ENCODE assay signal across 23 cellular contexts in genomic region chr14:51024377-51024776, GRCh38.
DNase-seq lines count a peak whose midpoint lies in the region; ATAC-seq and TF ChIP-seq lines count a peak whose summit lies in the region.
"Had no signal": no experiment of that assay in that cellular context is flagged by ENCODE, and none has a peak within 500 bp of the region (broad histone marks: within the 10 kb centered on the region; RNA-seq: fewer than 3 reads in every experiment).

No MANE protein-coding gene starts in this region.

- no peaks in the 10 kb centered on the region for H4K20me1 ChIP-seq in neural progenitor cell (ENCODE audit: low read depth)

- DNase-seq in fibroblast of villous mesenchyme (ENCODE audit: low read depth) (peak; percentile 46), neural progenitor cell (ENCODE audit: low spot score) (no peak)
- no peak for DNase-seq in stimulated activated CD4-positive, alpha-beta T cell treated with anti-CD3 and anti-CD28 coated beads, Interleukin-2, amount 100 ng/mL, for 24 hours
- DNase-seq in activated CD4-positive, CD25-positive, alpha-beta regulatory T cell treated with anti-CD3 and anti-CD28 coated beads, Interleukin-2, amount 50 U/mL, for 72 hours, result no peak
- DNase-seq in activated T-cell treated with anti-CD3 and anti-CD28 coated beads, Interleukin-2, amount 50 U/mL, for 24 hours, result no peak
- DNase-seq: activated CD4-positive, alpha-beta T cell treated with anti-CD3 and anti-CD28 coated beads for 1 hour; activated naive CD4-positive, alpha-beta T cell treated with anti-CD3 and anti-CD28 coated beads for 36 hours; activated T-cell treated with anti-CD3 and anti-CD28 coated beads, Interleukin-2, amount 50 U/mL, for 4 hours; CD8-positive, alpha-beta T cell; central memory CD4-positive, alpha-beta T cell; DMS153; effector memory CD8-positive, alpha-beta T cell; NCI-H1092; NCI-H1930; NCI-H226; OCI-M1; Right ventricle myocardium superior; testis had no signal

- H3K4me3 Mint-ChIP-seq in neural progenitor cell, result no peak overlapping the region
- no peak overlapping the region for H3K4me3 Mint-ChIP-seq in activated T-cell treated with anti-CD3 and anti-CD28 coated beads, Interleukin-2, amount 50 U/mL, for 24 hours
- H3K4me3 Mint-ChIP-seq: activated naive CD4-positive, alpha-beta T cell treated with anti-CD3 and anti-CD28 coated beads for 36 hours; activated T-cell treated with anti-CD3 and anti-CD28 coated beads, Interleukin-2, amount 50 U/mL, for 4 hours; CD8-positive, alpha-beta T cell; effector memory CD8-positive, alpha-beta T cell; memory B cell; natural killer cell treated with Interleukin-12 subunit alpha and Interleukin-12 subunit beta and Interleukin-15 and Interleukin-18, amount 100 ng/mL, for 72 hours; stimulated activated memory B cell treated with anti-CD40 and anti-IgM and Interleukin-4, amounts not matched to agents 10 μg/mL and 1 μg/mL and 100 μg/mL, for 72 hours had no signal

- peaks cover 2% of the 10 kb centered on the region for H3K9me3 Mint-ChIP-seq in neural progenitor cell
- H3K9me3 Mint-ChIP-seq in activated T-cell treated with anti-CD3 and anti-CD28 coated beads, Interleukin-2, amount 50 U/mL, for 24 hours, result no peaks in the 10 kb centered on the region
- H3K9me3 Mint-ChIP-seq: activated naive CD4-positive, alpha-beta T cell treated with anti-CD3 and anti-CD28 coated beads for 36 hours; activated T-cell treated with anti-CD3 and anti-CD28 coated beads, Interleukin-2, amount 50 U/mL, for 4 hours; CD8-positive, alpha-beta T cell; effector memory CD8-positive, alpha-beta T cell; memory B cell; natural killer cell treated with Interleukin-12 subunit alpha and Interleukin-12 subunit beta and Interleukin-15 and Interleukin-18, amount 100 ng/mL, for 72 hours; stimulated activated memory B cell treated with anti-CD40 and anti-IgM and Interleukin-4, amounts not matched to agents 10 μg/mL and 1 μg/mL and 100 μg/mL, for 72 hours had no signal

- no peak overlapping the region for H2AFZ ChIP-seq in neural progenitor cell (replicated peaks)

- H3K4me2 ChIP-seq in neural progenitor cell, result no peak overlapping the region

- no peak overlapping the region for H3K27ac ChIP-seq in neural progenitor cell
- H3K27ac ChIP-seq: testis had no signal

- H3K9me3 ChIP-seq in neural progenitor cell (ENCODE audit: low read depth), result no peaks in the 10 kb centered on the region
- H3K9me3 ChIP-seq: testis had no signal

- no peaks in the 10 kb centered on the region for H3F3A ChIP-seq in neural progenitor cell (ENCODE audit: low read depth)

- no peaks in the 10 kb centered on the region for H3K4me1 ChIP-seq in neural progenitor cell
- H3K4me1 ChIP-seq: testis had no signal

- no peaks in the 10 kb centered on the region for H3K79me2 ChIP-seq in neural progenitor cell (ENCODE audit: low read depth)

- H3K36me3 ChIP-seq in neural progenitor cell, result no peaks in the 10 kb centered on the region

- peaks cover 9% of the 10 kb centered on the region for H3K36me3 Mint-ChIP-seq in neural progenitor cell
- H3K36me3 Mint-ChIP-seq in activated T-cell treated with anti-CD3 and anti-CD28 coated beads, Interleukin-2, amount 50 U/mL, for 24 hours (ENCODE audit: low read depth), result no peaks in the 10 kb centered on the region
- H3K36me3 Mint-ChIP-seq: CD8-positive, alpha-beta T cell; memory B cell; natural killer cell treated with Interleukin-12 subunit alpha and Interleukin-12 subunit beta and Interleukin-15 and Interleukin-18, amount 100 ng/mL, for 72 hours had no signal

- peak overlapping the region; percentile 7 for H3K27ac Mint-ChIP-seq in neural progenitor cell
- no peak overlapping the region for H3K27ac Mint-ChIP-seq in activated T-cell treated with anti-CD3 and anti-CD28 coated beads, Interleukin-2, amount 50 U/mL, for 24 hours
- H3K27ac Mint-ChIP-seq: activated naive CD4-positive, alpha-beta T cell treated with anti-CD3 and anti-CD28 coated beads for 36 hours; CD8-positive, alpha-beta T cell; effector memory CD8-positive, alpha-beta T cell; memory B cell; natural killer cell treated with Interleukin-12 subunit alpha and Interleukin-12 subunit beta and Interleukin-15 and Interleukin-18, amount 100 ng/mL, for 72 hours; stimulated activated memory B cell treated with anti-CD40 and anti-IgM and Interleukin-4, amounts not matched to agents 10 μg/mL and 1 μg/mL and 100 μg/mL, for 72 hours had no signal

- H3K4me3 ChIP-seq in fibroblast of villous mesenchyme (ENCODE audit: low read depth, low read length) (no peak overlapping the region), neural progenitor cell (no peak overlapping the region)
- H3K4me3 ChIP-seq: testis had no signal

- no peak overlapping the region for H3K9ac ChIP-seq in neural progenitor cell

- no peaks in the 10 kb centered on the region for H3K27me3 ChIP-seq in neural progenitor cell
- H3K27me3 ChIP-seq: testis had no signal

- H3K4me1 Mint-ChIP-seq in neural progenitor cell, result peaks cover 13% of the 10 kb centered on the region
- H3K4me1 Mint-ChIP-seq in activated T-cell treated with anti-CD3 and anti-CD28 coated beads, Interleukin-2, amount 50 U/mL, for 24 hours (ENCODE audit: low read depth), result no peaks in the 10 kb centered on the region
- H3K4me1 Mint-ChIP-seq: memory B cell; stimulated activated memory B cell treated with anti-CD40 and anti-IgM and Interleukin-4, amounts not matched to agents 10 μg/mL and 1 μg/mL and 100 μg/mL, for 72 hours had no signal

- peaks cover 2% of the 10 kb centered on the region for H3K27me3 Mint-ChIP-seq in neural progenitor cell (ENCODE audit: insufficient read depth, low read depth)
- no peaks in the 10 kb centered on the region for H3K27me3 Mint-ChIP-seq in activated T-cell treated with anti-CD3 and anti-CD28 coated beads, Interleukin-2, amount 50 U/mL, for 24 hours

- TF ChIP-seq CTCF in fibroblast of villous mesenchyme (IDR thresholded peaks at IDR 0.05; ENCODE audit: insufficient read depth, low read depth, low read length), result no peak
- no peak for TF ChIP-seq CTCF in neural progenitor cell (IDR thresholded peaks at IDR 0.05)

- peak; percentile 28; the same call in 2 of the 3 replicates for ATAC-seq in SK-N-SH treated with all-trans-retinoic acid at 6 μM for 48 hours
- ATAC-seq in GM21515 (IDR thresholded peaks at IDR 0.05; ENCODE audit: unreplicated experiment), result no peak
- ATAC-seq: activated T-cell treated with anti-CD3 and anti-CD28 coated beads, Interleukin-2, amount 50 U/mL, for 4 hours; CD8-positive, alpha-beta T cell; effector memory CD8-positive, alpha-beta T cell; natural killer cell treated with Interleukin-12 subunit alpha and Interleukin-12 subunit beta and Interleukin-15 and Interleukin-18, amount 100 ng/mL, for 72 hours; stimulated activated memory B cell treated with anti-CD40 and anti-IgM and Interleukin-4, amounts not matched to agents 10 μg/mL and 1 μg/mL and 100 μg/mL, for 72 hours had no signal

TF ChIP-seq in SK-N-SH treated with all-trans-retinoic acid at 6 μM for 48 hours, 23 proteins besides CTCF, POLR2A, EP300 and RAD21:
- TF ChIP-seq ZNF70 (CRISPR knock-in tag; IDR thresholded peaks at IDR 0.05), result no peak
- TF ChIP-seq ZFP3 (CRISPR knock-in tag; IDR thresholded peaks at IDR 0.05), result no peak
- TF ChIP-seq ZC3H10 (CRISPR knock-in tag; IDR thresholded peaks at IDR 0.05), result no peak
- TF ChIP-seq CREB5 (CRISPR knock-in tag; IDR thresholded peaks at IDR 0.05; ENCODE audit: low read depth), result no peak
- no peak for TF ChIP-seq OSR1 (CRISPR knock-in tag; IDR thresholded peaks at IDR 0.05)
- no peak for TF ChIP-seq GLIS3 (CRISPR knock-in tag; IDR thresholded peaks at IDR 0.05)
- no peak for TF ChIP-seq PPARA (CRISPR knock-in tag; IDR thresholded peaks at IDR 0.05; ENCODE audit: borderline replicate concordance)
- no peak for TF ChIP-seq ZNF8 (CRISPR knock-in tag; IDR thresholded peaks at IDR 0.05)
- no peak for TF ChIP-seq CSRNP3 (CRISPR knock-in tag; IDR thresholded peaks at IDR 0.05)
- TF ChIP-seq CSDC2 (CRISPR knock-in tag; IDR thresholded peaks at IDR 0.05), result no peak
- TF ChIP-seq BACH2 (CRISPR knock-in tag; IDR thresholded peaks at IDR 0.05; ENCODE audit: borderline replicate concordance), result no peak
- TF ChIP-seq RARB (CRISPR knock-in tag; IDR thresholded peaks at IDR 0.05), result no peak
